14 cellular contexts compared by ENCODE assay signal in genomic region chr17:75475144-75475835, GRCh38. TPM values are rescaled to one million over a fixed set of nuclear protein-coding genes. Genes with fewer than 3 reads are reported as not detected.
A peak's percentile ranks its signal among the peaks of the same experiment; 100 is the strongest.
DNase-seq lines count a peak whose midpoint lies in the region; ATAC-seq, FAIRE-seq and TF ChIP-seq lines count a peak whose summit lies in the region.
"Had no signal": no experiment of that assay in that cellular context is flagged by ENCODE, and none has a peak within 500 bp of the region (broad histone marks: within the 10 kb centered on the region; RNA-seq: fewer than 3 reads in every experiment).

No MANE protein-coding gene starts in this region.

- peaks cover 4% of the 10 kb centered on the region; the same call in 1 of the 2 replicates for H4K20me1 ChIP-seq in HepG2 (ENCODE audit: insufficient read depth, low read length)

- no TSS peak for BruUV-seq in HepG2 (replicated peaks; lab: Mats Ljungman, UMichigan)

- H3K79me2 ChIP-seq in HepG2 (ENCODE audit: insufficient read depth, low read length) = no peaks in the 10 kb centered on the region

- POLR2A ChIA-PET in HepG2 (lab: Yijun Ruan, JAX) = no interaction called here

- H3K27ac ChIP-seq in liver (ENCODE audit: low read depth in 1 of 2, low read length in 2 of 2) (peak overlapping the region; percentile 14 to 44), HepG2 (ENCODE audit: extremely low read length, insufficient read depth, low read length) (no peak overlapping the region)
- H3K27ac ChIP-seq: A549, KMS-11 had no signal

- CTCF ChIA-PET in HepG2 (lab: Yijun Ruan, JAX; ENCODE audit: low intra/inter-chr PET ratio, low total read pairs) = no interaction called here

- 70% methylated on average over 13 of the region's 13 CpGs for WGBS in liver
- 93% methylated on average over 10 of the region's 13 CpGs for WGBS in HepG2 (ENCODE audit: low lambda C conversion rate)

- H2AFZ ChIP-seq in HepG2 (ENCODE audit: low read length) = no peak overlapping the region

- no peak for TF ChIP-seq CTCF in liver (IDR thresholded peaks at IDR 0.05; ENCODE audit: low read depth, low read length, missing input control)
- TF ChIP-seq CTCF in HepG2 (CRISPR knock-in tag; IDR thresholded peaks at IDR 0.05) = no peak

- intact Hi-C loops in HepG2 (cut with micrococcal nuclease; ENCODE audit: unreplicated experiment) = no loop called here

- FAIRE-seq in HepG2 (lab: Jason Lieb, UNC) (no peak), GM19239 (lab: Jason Lieb, UNC) (no peak)
- FAIRE-seq: A549 had no signal

- TF ChIP-seq EP300 in HepG2 (IDR thresholded peaks at IDR 0.05; ENCODE audit: low read depth in 2 of 2, low read length in 2 of 2) (no peak), HepG2 (CRISPR knock-in tag; IDR thresholded peaks at IDR 0.05; ENCODE audit: borderline replicate concordance) (no peak)

- H3K4me2 ChIP-seq in HepG2 (ENCODE audit: low read depth, low read length) = no peak overlapping the region
- H3K4me2 ChIP-seq: A549, KMS-11 had no signal

- ATAC-seq in HepG2 (no peak), GM21576 (IDR thresholded peaks at IDR 0.05; ENCODE audit: unreplicated experiment) (no peak), HG02870 (IDR thresholded peaks at IDR 0.05; ENCODE audit: unreplicated experiment) (no peak)

- H3K9me3 ChIP-seq in liver (ENCODE audit: control insufficient read depth in 4 of 4, low read length in 3 of 4) = no peaks in the 10 kb centered on the region
- H3K9me3 ChIP-seq in HepG2 (ENCODE audit: low read length) = no peaks in the 10 kb centered on the region
- H3K9me3 ChIP-seq: A549 had no signal

- DNase-seq in HepG2 (ENCODE audit: low spot score) (no peak), kidney tubule cell (ENCODE audit: low spot score) (peak; percentile 36), putamen (ENCODE audit: low spot score) (peak; percentile 37), GM19239 (ENCODE audit: insufficient read length, low spot score) (no peak), NCI-H2107 (lab: John Stamatoyannopoulos, UW) (no peak)
- DNase-seq: activated CD4-positive, alpha-beta memory T cell treated with anti-CD3 and anti-CD28 coated beads, Interleukin-2, amount 10 ng/mL, durations not matched to agents 7 days and 5 days; DMS53; HFFc6; NCI-H2029 had no signal

- H3K4me1 ChIP-seq in liver (ENCODE audit: control insufficient read depth in 4 of 4, insufficient read depth in 4 of 4, low read length in 3 of 4) = peaks cover 0 to 17% (median 10%) of the 10 kb centered on the region in 4 donors
- H3K4me1 ChIP-seq in HepG2 (ENCODE audit: insufficient read depth, low read length) = peaks cover 24% of the 10 kb centered on the region
- H3K4me1 ChIP-seq: A549 had no signal

- H3K4me3 ChIP-seq in liver (ENCODE audit: low read depth in 1 of 3, low read length in 3 of 3) = no peak overlapping the region
- H3K4me3 ChIP-seq in HepG2 (replicated peaks in 1 of 3; ENCODE audit: insufficient read depth in 1 of 3, low read depth in 2 of 3, low read length in 3 of 3) = no peak overlapping the region
- H3K4me3 ChIP-seq: A549 had no signal

- H3K36me3 ChIP-seq in liver (ENCODE audit: control insufficient read depth in 4 of 4, insufficient read depth in 3 of 4, low read depth in 1 of 4, low read length in 3 of 4) = peaks cover 0 to 7% (median 3%) of the 10 kb centered on the region in 4 donors
- H3K36me3 ChIP-seq in HepG2 (replicated peaks in 1 of 2; ENCODE audit: control insufficient read depth in 1 of 2, insufficient read depth in 2 of 2, low read length in 2 of 2) = peaks cover 21 to 47% of the 10 kb centered on the region in 2 experiments

- H3K9ac ChIP-seq in liver (ENCODE audit: low read depth in 1 of 2, low read length in 2 of 2) (no peak overlapping the region), HepG2 (ENCODE audit: insufficient read depth, low read depth, low read length) (no peak overlapping the region)
- H3K9ac ChIP-seq: KMS-11 had no signal

- in situ Hi-C loops in HepG2 (cut with HindIII; ENCODE audit: extremely low pct_ligation_motif_present, low pct_unique_long_range_greater_than_20kb) = no loop called here

- H3K27me3 ChIP-seq in liver (ENCODE audit: control insufficient read depth in 4 of 4, insufficient read depth in 4 of 4, low read length in 3 of 4) (no peaks in the 10 kb centered on the region), HepG2 (ENCODE audit: control insufficient read depth in 1 of 2, insufficient read depth in 2 of 2, low read length in 2 of 2) (no peaks in the 10 kb centered on the region)

- no peak for TF ChIP-seq POLR2A in HepG2 (IDR thresholded peaks at IDR 0.05; ENCODE audit: insufficient read depth in 1 of 2, low read depth in 2 of 2, low read length in 2 of 2)

- TF ChIP-seq RAD21 in liver (IDR thresholded peaks at IDR 0.05) = no peak
- TF ChIP-seq RAD21 in HepG2 (CRISPR knock-in tag; IDR thresholded peaks at IDR 0.05) = no peak

RNA-seq across cellular contexts. Expression of gene TMEM94, which starts 18.9 kb away (rescaled TPM):
- total RNA-seq in liver = 10 to 100 TPM; 19.2 to 31.0 TPM
- 10 to 100 TPM; 15.6 to 20.9 TPM for polyA plus RNA-seq in liver
- 20.8 and 32.6 TPM in 2 replicates for total RNA-seq in HepG2 (2016; rRNA removed; fragmentation: Illumina TruSeq; extraction: Trizol)
- 26.4 and 26.9 TPM in 2 replicates for total RNA-seq in HepG2 (2016; cell fraction: cytosol; rRNA removed; fragmentation: Illumina TruSeq; extraction: Trizol; ENCODE audit: low read depth)
- total RNA-seq in HepG2 (2016; cell fraction: insoluble cytoplasmic fraction; rRNA removed; fragmentation: Illumina TruSeq; extraction: Trizol) = 17.2 and 32.1 TPM in 2 replicates
- total RNA-seq in HepG2 (2016; cell fraction: membrane; rRNA removed; fragmentation: Illumina TruSeq; extraction: Trizol) = 23.6 and 28.5 TPM in 2 replicates
- 32.2 and 37.2 TPM in 2 replicates for total RNA-seq in HepG2 (2016; cell fraction: nucleus; rRNA removed; fragmentation: Illumina TruSeq; extraction: Trizol)
- polyA plus RNA-seq in HepG2 (2011; rRNA removed) = 134 and 150 TPM in 2 replicates
- 37.1 and 46.4 TPM in 2 replicates for polyA plus RNA-seq in HepG2 (2011; cell fraction: cytosol; rRNA removed)
- polyA plus RNA-seq in HepG2 (2011; cell fraction: nucleus; rRNA removed) = 1,312 and 1,888 TPM in 2 replicates
- 125 and 137 TPM in 2 replicates for polyA plus RNA-seq in HepG2 (2012)
- 5.0 and 5.4 TPM in 2 replicates for polyA plus RNA-seq in HepG2 (2016; cell fraction: cytosol; fragmentation: Illumina TruSeq; extraction: Trizol; ENCODE audit: low read depth)
- 15.7 and 19.0 TPM in 2 replicates for polyA plus RNA-seq in HepG2 (2016; cell fraction: insoluble cytoplasmic fraction; fragmentation: Illumina TruSeq; extraction: Trizol; ENCODE audit: low read depth)
- 16.7 and 22.4 TPM in 2 replicates for polyA plus RNA-seq in HepG2 (2016; cell fraction: membrane; fragmentation: Illumina TruSeq; extraction: Trizol; ENCODE audit: low read depth)
- polyA plus RNA-seq in HepG2 (2016; cell fraction: nucleus; fragmentation: Illumina TruSeq; extraction: Trizol; ENCODE audit: insufficient read depth, low read depth) = 121 and 131 TPM in 2 replicates
- 36.2 and 133 TPM in 2 replicates for polyA minus RNA-seq in HepG2 (2011; rRNA and poly(A)+ RNA removed; ENCODE audit: low replicate concordance)
- 52.6 and 54.1 TPM in 2 replicates for polyA minus RNA-seq in HepG2 (2011; cell fraction: cytosol; rRNA and poly(A)+ RNA removed)
- 148 and 161 TPM in 2 replicates for polyA minus RNA-seq in HepG2 (2011; cell fraction: nucleus; rRNA and poly(A)+ RNA removed)

RNA-seq across cellular contexts. Expression of gene CASKIN2, which starts 40.0 kb away (rescaled TPM):
- total RNA-seq in liver (10 to 100 TPM in 1 of 2 donors, 1 to 10 TPM in 1; 5.9 to 11.4 TPM), HepG2 (2016; rRNA removed; fragmentation: Illumina TruSeq; extraction: Trizol) (5.2 and 10.6 TPM in 2 replicates)
- polyA plus RNA-seq in liver (10 to 100 TPM in 1 of 2 donors, 1 to 10 TPM in 1; 2.3 to 12.1 TPM), HepG2 (2011; rRNA removed) (6.8 and 7.8 TPM in 2 replicates)
- 1.5 and 1.8 TPM in 2 replicates for total RNA-seq in HepG2 (2016; cell fraction: cytosol; rRNA removed; fragmentation: Illumina TruSeq; extraction: Trizol; ENCODE audit: low read depth)
- total RNA-seq in HepG2 (2016; cell fraction: insoluble cytoplasmic fraction; rRNA removed; fragmentation: Illumina TruSeq; extraction: Trizol) = 4.9 and 7.5 TPM in 2 replicates
- total RNA-seq in HepG2 (2016; cell fraction: membrane; rRNA removed; fragmentation: Illumina TruSeq; extraction: Trizol) = 3.4 and 4.1 TPM in 2 replicates
- total RNA-seq in HepG2 (2016; cell fraction: nucleus; rRNA removed; fragmentation: Illumina TruSeq; extraction: Trizol) = 6.8 and 8.0 TPM in 2 replicates
- 1.9 and 2.2 TPM in 2 replicates for polyA plus RNA-seq in HepG2 (2011; cell fraction: cytosol; rRNA removed)
- 23.6 and 26.5 TPM in 2 replicates for polyA plus RNA-seq in HepG2 (2011; cell fraction: nucleus; rRNA removed)
- 6.2 and 9.6 TPM in 2 replicates for polyA plus RNA-seq in HepG2 (2012)
- 0.61 and 0.68 TPM in 2 replicates for polyA plus RNA-seq in HepG2 (2016; cell fraction: cytosol; fragmentation: Illumina TruSeq; extraction: Trizol; ENCODE audit: low read depth)
- polyA plus RNA-seq in HepG2 (2016; cell fraction: insoluble cytoplasmic fraction; fragmentation: Illumina TruSeq; extraction: Trizol; ENCODE audit: low read depth) = 4.4 and 7.0 TPM in 2 replicates
- polyA plus RNA-seq in HepG2 (2016; cell fraction: membrane; fragmentation: Illumina TruSeq; extraction: Trizol; ENCODE audit: low read depth) = 1.6 and 1.8 TPM in 2 replicates
- 16.3 and 16.6 TPM in 2 replicates for polyA plus RNA-seq in HepG2 (2016; cell fraction: nucleus; fragmentation: Illumina TruSeq; extraction: Trizol; ENCODE audit: insufficient read depth, low read depth)
- 11.8 and 14.9 TPM in 2 replicates for polyA minus RNA-seq in HepG2 (2011; rRNA and poly(A)+ RNA removed; ENCODE audit: low replicate concordance)
- 4.9 and 5.0 TPM in 2 replicates for polyA minus RNA-seq in HepG2 (2011; cell fraction: cytosol; rRNA and poly(A)+ RNA removed)
- polyA minus RNA-seq in HepG2 (2011; cell fraction: nucleus; rRNA and poly(A)+ RNA removed) = 17.0 and 20.4 TPM in 2 replicates

RNA-seq across cellular contexts. Expression of gene TSEN54, which starts 41.0 kb away (rescaled TPM):
- 10 to 100 TPM; 10.8 to 15.1 TPM for total RNA-seq in liver
- 10 to 100 TPM in 1 of 2 donors, 1 to 10 TPM in 1; 9.1 to 13.9 TPM for polyA plus RNA-seq in liver
- total RNA-seq in HepG2 (2016; rRNA removed; fragmentation: Illumina TruSeq; extraction: Trizol) = 43.6 and 62.9 TPM in 2 replicates
- total RNA-seq in HepG2 (2016; cell fraction: cytosol; rRNA removed; fragmentation: Illumina TruSeq; extraction: Trizol; ENCODE audit: low read depth) = 20.6 and 23.0 TPM in 2 replicates
- 44.0 and 64.1 TPM in 2 replicates for total RNA-seq in HepG2 (2016; cell fraction: insoluble cytoplasmic fraction; rRNA removed; fragmentation: Illumina TruSeq; extraction: Trizol)
- total RNA-seq in HepG2 (2016; cell fraction: membrane; rRNA removed; fragmentation: Illumina TruSeq; extraction: Trizol) = 44.5 and 45.0 TPM in 2 replicates
- 39.9 and 48.4 TPM in 2 replicates for total RNA-seq in HepG2 (2016; cell fraction: nucleus; rRNA removed; fragmentation: Illumina TruSeq; extraction: Trizol)
- polyA plus RNA-seq in HepG2 (2011; rRNA removed) = 63.3 and 64.4 TPM in 2 replicates
- polyA plus RNA-seq in HepG2 (2011; cell fraction: cytosol; rRNA removed) = 36.2 and 47.1 TPM in 2 replicates
- polyA plus RNA-seq in HepG2 (2011; cell fraction: nucleus; rRNA removed) = 87.7 and 89.1 TPM in 2 replicates
- 22.1 and 34.4 TPM in 2 replicates for polyA plus RNA-seq in HepG2 (2012)
- polyA plus RNA-seq in HepG2 (2016; cell fraction: cytosol; fragmentation: Illumina TruSeq; extraction: Trizol; ENCODE audit: low read depth) = 20.4 and 20.5 TPM in 2 replicates
- 37.7 and 50.5 TPM in 2 replicates for polyA plus RNA-seq in HepG2 (2016; cell fraction: insoluble cytoplasmic fraction; fragmentation: Illumina TruSeq; extraction: Trizol; ENCODE audit: low read depth)
- 30.9 and 35.9 TPM in 2 replicates for polyA plus RNA-seq in HepG2 (2016; cell fraction: membrane; fragmentation: Illumina TruSeq; extraction: Trizol; ENCODE audit: low read depth)
- 108 and 110 TPM in 2 replicates for polyA plus RNA-seq in HepG2 (2016; cell fraction: nucleus; fragmentation: Illumina TruSeq; extraction: Trizol; ENCODE audit: insufficient read depth, low read depth)
- 56.0 and 95.0 TPM in 2 replicates for polyA minus RNA-seq in HepG2 (2011; rRNA and poly(A)+ RNA removed; ENCODE audit: low replicate concordance)
- 11.3 and 14.0 TPM in 2 replicates for polyA minus RNA-seq in HepG2 (2011; cell fraction: cytosol; rRNA and poly(A)+ RNA removed)
- polyA minus RNA-seq in HepG2 (2011; cell fraction: nucleus; rRNA and poly(A)+ RNA removed) = 13.9 and 15.5 TPM in 2 replicates

RNA-seq across cellular contexts. Expression of gene LLGL2, which starts 50.2 kb away (rescaled TPM):
- total RNA-seq in liver = 10 to 100 TPM; 23.2 to 69.6 TPM
- 10 to 100 TPM; 34.9 to 42.1 TPM for polyA plus RNA-seq in liver
- 53.9 and 86.7 TPM in 2 replicates for total RNA-seq in HepG2 (2016; rRNA removed; fragmentation: Illumina TruSeq; extraction: Trizol)
- 27.2 and 32.8 TPM in 2 replicates for total RNA-seq in HepG2 (2016; cell fraction: cytosol; rRNA removed; fragmentation: Illumina TruSeq; extraction: Trizol; ENCODE audit: low read depth)
- 51.9 and 87.2 TPM in 2 replicates for total RNA-seq in HepG2 (2016; cell fraction: insoluble cytoplasmic fraction; rRNA removed; fragmentation: Illumina TruSeq; extraction: Trizol)
- 45.8 and 50.7 TPM in 2 replicates for total RNA-seq in HepG2 (2016; cell fraction: membrane; rRNA removed; fragmentation: Illumina TruSeq; extraction: Trizol)
- 72.1 and 85.8 TPM in 2 replicates for total RNA-seq in HepG2 (2016; cell fraction: nucleus; rRNA removed; fragmentation: Illumina TruSeq; extraction: Trizol)
- 83.0 and 109 TPM in 2 replicates for polyA plus RNA-seq in HepG2 (2011; rRNA removed)
- 40.2 and 67.1 TPM in 2 replicates for polyA plus RNA-seq in HepG2 (2011; cell fraction: cytosol; rRNA removed)
- 384 and 448 TPM in 2 replicates for polyA plus RNA-seq in HepG2 (2011; cell fraction: nucleus; rRNA removed)
- 33.3 and 59.5 TPM in 2 replicates for polyA plus RNA-seq in HepG2 (2012)
- 23.2 and 28.1 TPM in 2 replicates for polyA plus RNA-seq in HepG2 (2016; cell fraction: cytosol; fragmentation: Illumina TruSeq; extraction: Trizol; ENCODE audit: low read depth)
- polyA plus RNA-seq in HepG2 (2016; cell fraction: insoluble cytoplasmic fraction; fragmentation: Illumina TruSeq; extraction: Trizol; ENCODE audit: low read depth) = 41.6 and 52.9 TPM in 2 replicates
- polyA plus RNA-seq in HepG2 (2016; cell fraction: membrane; fragmentation: Illumina TruSeq; extraction: Trizol; ENCODE audit: low read depth) = 32.5 and 33.0 TPM in 2 replicates
- polyA plus RNA-seq in HepG2 (2016; cell fraction: nucleus; fragmentation: Illumina TruSeq; extraction: Trizol; ENCODE audit: insufficient read depth, low read depth) = 204 and 230 TPM in 2 replicates
- 30.9 and 126 TPM in 2 replicates for polyA minus RNA-seq in HepG2 (2011; rRNA and poly(A)+ RNA removed; ENCODE audit: low replicate concordance)
- polyA minus RNA-seq in HepG2 (2011; cell fraction: cytosol; rRNA and poly(A)+ RNA removed) = 30.6 and 31.7 TPM in 2 replicates
- 79.4 and 86.0 TPM in 2 replicates for polyA minus RNA-seq in HepG2 (2011; cell fraction: nucleus; rRNA and poly(A)+ RNA removed)

Comparison
In these comparisons a context has a peak if more than half of its experiments do, and no peak if none do; other contexts are left out.
1. DNase-seq: peak in kidney tubule cell (single experiment) and putamen (single experiment); none in HepG2 (single experiment), GM19239 (single experiment) and NCI-H2107 (single experiment).